In the genomic region with DNA sequence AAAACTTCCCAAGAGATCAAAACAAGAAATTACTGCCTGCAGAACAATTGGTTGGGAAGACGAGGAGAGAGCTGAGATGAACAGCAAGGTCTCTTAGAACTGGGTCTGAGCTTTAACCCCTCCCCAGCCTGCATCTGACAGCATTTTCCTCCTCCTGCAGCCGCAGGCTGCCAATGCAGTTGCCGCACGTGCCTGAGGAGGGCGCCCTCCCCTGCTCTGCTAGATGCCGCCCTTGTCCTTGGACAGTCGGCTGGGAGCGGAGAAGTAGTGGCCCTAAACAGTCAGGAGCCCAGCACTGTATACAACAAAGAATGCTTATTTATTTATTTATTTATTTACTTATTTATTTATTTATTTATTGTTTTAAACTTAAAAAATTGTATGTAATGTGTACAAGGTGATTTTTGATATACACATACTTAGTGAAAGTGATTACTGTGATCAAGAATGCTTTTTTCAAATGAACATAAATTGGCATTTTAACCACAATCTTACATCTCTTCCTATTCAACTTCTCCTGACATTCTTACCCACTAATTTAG, we compare ENCODE assay signal across 16 cellular contexts.
A peak's percentile ranks its signal among the peaks of the same experiment; 100 is the strongest.
DNase-seq lines count a peak whose midpoint lies in the region; ATAC-seq and TF ChIP-seq lines count a peak whose summit lies in the region.
"Had no signal": no experiment of that assay in that cellular context is flagged by ENCODE, and none has a peak within 500 bp of the region (broad histone marks: within the 10 kb centered on the region; RNA-seq: fewer than 3 reads in every experiment).

No MANE protein-coding gene starts in this region.

- TF ChIP-seq CTCF in HFF-Myc (IDR thresholded peaks at IDR 0.05; ENCODE audit: low read depth, low read length, missing control alignments) (peak; percentile 8), cardiac fibroblast (IDR thresholded peaks at IDR 0.05; ENCODE audit: low read depth, low read length) (peak; percentile 59), foreskin keratinocyte (conservative IDR thresholded peaks at IDR 0.05) (no peak)

- no peaks in the 10 kb centered on the region for H3K9me3 ChIP-seq in neuron (ENCODE audit: low read length)
- H3K9me3 ChIP-seq: HAP-1 had no signal

- H3K4me3 ChIP-seq in HFF-Myc (replicated peaks; ENCODE audit: low read depth, low read length): no peak overlapping the region
- H3K4me3 ChIP-seq in cardiac fibroblast (replicated peaks in 1 of 2; ENCODE audit: low read depth in 2 of 2, low read length in 2 of 2): no peak overlapping the region
- peak overlapping the region; percentile 15 for H3K4me3 ChIP-seq in neuron (ENCODE audit: low read length)
- H3K4me3 ChIP-seq: HAP-1 had no signal

- DNase-seq in GDM1 (lab: John Stamatoyannopoulos, UW) (peak; percentile 19), HFF-Myc (ENCODE audit: extremely low read depth, low read depth) (no peak), cardiac fibroblast (ENCODE audit: low read depth in 2 of 2) (peak in 1 of 2 donors; percentile 13), NCI-H1694 (lab: John Stamatoyannopoulos, UW) (no peak), foreskin keratinocyte (no peak), SHP77 treated with DMSO at 0.1 percent for 48 hours (lab: John Stamatoyannopoulos, UW) (no peak), NCI-H345 treated with DMSO at 0.1 percent for 48 hours (lab: John Stamatoyannopoulos, UW; ENCODE audit: unreplicated experiment) (no peak)
- DNase-seq: activated CD4-positive, alpha-beta T cell treated with anti-CD3 and anti-CD28 coated beads for 1 hour; caudate nucleus; Karpas-422; left colon; occipital lobe; SHP77; stimulated activated naive CD4-positive, alpha-beta T cell had no signal

- H3K36me3 ChIP-seq in neuron (ENCODE audit: insufficient read depth, low read length): no peaks in the 10 kb centered on the region
- H3K36me3 ChIP-seq: HAP-1 had no signal

- ATAC-seq in foreskin keratinocyte: no peak
- ATAC-seq: left colon had no signal

- no peak overlapping the region for H3K27ac ChIP-seq in foreskin keratinocyte

- H3K4me1 ChIP-seq in neuron (ENCODE audit: insufficient read depth, low read length): peaks cover 7% of the 10 kb centered on the region
- no peaks in the 10 kb centered on the region for H3K4me1 ChIP-seq in foreskin keratinocyte

- H2AFZ ChIP-seq in neuron (ENCODE audit: low read depth, low read length): peak overlapping the region; percentile 52

- no peaks in the 10 kb centered on the region for H3K27me3 ChIP-seq in neuron (ENCODE audit: insufficient read depth, low read length)
- no peaks in the 10 kb centered on the region for H3K27me3 ChIP-seq in foreskin keratinocyte
